ENCODE assay signal across 16 cellular contexts in the genomic region with DNA sequence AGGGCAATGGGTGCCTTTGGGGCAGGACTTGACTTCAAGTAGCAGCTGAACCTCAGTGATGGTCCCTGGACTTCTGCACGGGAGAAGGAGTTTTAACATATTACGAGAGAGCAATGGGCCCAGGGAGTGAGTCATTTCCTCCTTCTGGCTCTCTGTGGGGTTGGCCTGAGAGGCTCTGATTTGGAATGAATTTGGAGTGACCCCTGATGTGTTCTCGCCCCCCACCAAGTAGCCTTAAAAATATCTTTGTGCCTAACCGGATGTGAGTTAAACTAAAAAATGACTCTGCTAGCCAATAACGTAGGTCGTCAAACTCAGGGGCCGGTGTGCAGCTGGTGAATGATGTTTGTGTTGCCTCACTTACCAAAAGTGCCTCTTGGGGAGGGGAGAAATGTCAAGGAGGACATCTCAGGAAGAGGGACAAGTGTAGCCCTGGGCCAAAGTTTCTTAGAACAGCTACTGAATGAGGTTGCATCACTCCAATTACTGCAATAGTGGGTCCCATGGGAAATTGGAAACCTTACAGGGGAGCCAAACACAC.
DNase-seq lines count a peak whose midpoint lies in the region; ATAC-seq and TF ChIP-seq lines count a peak whose summit lies in the region.
"Had no signal": no experiment of that assay in that cellular context is flagged by ENCODE, and none has a peak within 500 bp of the region (broad histone marks: within the 10 kb centered on the region; RNA-seq: fewer than 3 reads in every experiment).

No MANE protein-coding gene starts in this region.

- intact Hi-C loops in PC-3 (cut with micrococcal nuclease): loop anchor here (2.0 to 10.0 kb wide), 5 partner anchors 61 to 719 kb away; no protein-coding TSS in a partner anchor

- no peak for TF ChIP-seq CTCF in BJ (IDR thresholded peaks at IDR 0.05; ENCODE audit: insufficient read depth, low read depth, low read length)
- no peak for TF ChIP-seq CTCF in PC-3 (conservative IDR thresholded peaks at IDR 0.05; ENCODE audit: low read depth, low read length)

- H3K4me3 ChIP-seq in BJ (ENCODE audit: low read depth, low read length) (no peak overlapping the region), PC-3 (ENCODE audit: low read length) (no peak overlapping the region)
- H3K4me3 ChIP-seq: GM23338, vagina had no signal

- H3K27me3 ChIP-seq in BJ (ENCODE audit: control insufficient read depth, insufficient read depth, low read length) (no peaks in the 10 kb centered on the region), PC-3 (ENCODE audit: low read length) (no peaks in the 10 kb centered on the region)
- H3K27me3 ChIP-seq: vagina had no signal

- peak overlapping the region; percentile 73 for H3K9ac ChIP-seq in PC-3 (ENCODE audit: low read length)

- H3K27ac ChIP-seq in PC-3 (ENCODE audit: low read length): peak overlapping the region; percentile 96
- H3K27ac ChIP-seq: vagina, WERI-Rb-1 had no signal

- no TSS peak for BruUV-seq in PC-3 (replicated peaks; lab: Mats Ljungman, UMichigan)

- H3K79me2 ChIP-seq in PC-3 (ENCODE audit: low read length): no peaks in the 10 kb centered on the region

- CTCF ChIA-PET in BJ (lab: Yijun Ruan, JAX) (interaction anchor here (1.9 kb wide), 1 partner anchor 16 kb away, joined by 7 read pairs; no protein-coding TSS in a partner anchor), PC-3 (lab: Charles Lee) (interaction anchor here (0.6 to 1.0 kb wide), 3 partner anchors 142 to 658 kb away, joined by 3 to 14 read pairs (median 3); no protein-coding TSS in a partner anchor)

- H4K20me1 ChIP-seq in PC-3 (ENCODE audit: low read length): no peaks in the 10 kb centered on the region

- no peaks in the 10 kb centered on the region for H3K36me3 ChIP-seq in BJ (ENCODE audit: control insufficient read depth, insufficient read depth, low read length)
- no peaks in the 10 kb centered on the region for H3K36me3 ChIP-seq in PC-3 (ENCODE audit: low read depth, low read length)
- H3K36me3 ChIP-seq: vagina, WERI-Rb-1 had no signal

- no peaks in the 10 kb centered on the region for H3F3A ChIP-seq in PC-3 (ENCODE audit: low read length, unreplicated experiment)

- H3K4me2 ChIP-seq in PC-3 (ENCODE audit: low read length): peak overlapping the region; percentile 32
- H3K4me2 ChIP-seq: GM23338 had no signal

- peak; percentile 68 for ATAC-seq in PC-3
- ATAC-seq: activated naive CD8-positive, alpha-beta T cell treated with anti-CD3 and anti-CD28 coated beads, Interleukin-2, amount 50 U/mL, for 24 hours; effector memory CD8-positive, alpha-beta T cell; stimulated activated effector memory CD8-positive, alpha-beta T cell treated with anti-CD3 and anti-CD28 coated beads, Interleukin-12 subunit alpha, Interleukin-12 subunit beta, amount 100 ng/mL, for 72 hours had no signal

- H3K9me2 ChIP-seq in PC-3 (replicated peaks; ENCODE audit: low read length): no peaks in the 10 kb centered on the region

- peaks cover 37% of the 10 kb centered on the region for H3K4me1 ChIP-seq in PC-3 (ENCODE audit: insufficient read depth, low read length)
- H3K4me1 ChIP-seq: vagina had no signal

- DNase-seq in BJ (ENCODE audit: low read depth) (peak; percentile 24), PC-3 (peak; percentile 71), dermis blood vessel endothelial cell (peak; percentile 13), kidney tubule cell (ENCODE audit: low spot score) (peak; percentile 34), MV-4-11 (lab: John Stamatoyannopoulos, UW) (no peak), NCI-H1105 treated with DMSO at 0.1 percent for 48 hours (lab: John Stamatoyannopoulos, UW) (no peak)
- DNase-seq in activated CD8-positive, alpha-beta memory T cell treated with anti-CD3 and anti-CD28 coated beads, Interleukin-2, amount 50 U/mL, for 48 hours: no peak
- no peak for DNase-seq in activated naive CD4-positive, alpha-beta T cell treated with anti-CD3 and anti-CD28 coated beads, Interleukin-2, amount 50 U/mL, for 16 hours
- DNase-seq: activated naive CD8-positive, alpha-beta T cell treated with anti-CD3 and anti-CD28 coated beads, Interleukin-2, amount 50 U/mL, for 24 hours; effector memory CD8-positive, alpha-beta T cell; RPMI8226; stimulated activated CD4-positive, alpha-beta T cell treated with anti-CD3 and anti-CD28 coated beads, Interleukin-1b, Interleukin-23, amount 100 ng/mL, for 48 hours; WERI-Rb-1 had no signal

- H3K9me3 ChIP-seq in PC-3 (ENCODE audit: low read length): no peaks in the 10 kb centered on the region
- H3K9me3 ChIP-seq: vagina had no signal

- peak overlapping the region; percentile 4; the same call in 1 of the 2 replicates for H2AFZ ChIP-seq in PC-3 (ENCODE audit: low read length)
- H2AFZ ChIP-seq: GM23338 had no signal

- POLR2A ChIA-PET in BJ (lab: Charles Lee) (interaction anchor here (0.5 kb wide), 1 partner anchor 870 kb away, joined by 13 read pairs; no protein-coding TSS in a partner anchor), PC-3 (lab: Charles Lee; ENCODE audit: unreplicated experiment) (interaction anchor here (0.6 to 0.8 kb wide), 2 partner anchors 276 to 357 kb away, joined by 3 to 4 read pairs; no protein-coding TSS in a partner anchor)

Comparison
In these comparisons a context has a peak if more than half of its experiments do, and no peak if none do; other contexts are left out.
1. DNase-seq: peak in BJ (single experiment), PC-3 (single experiment), dermis blood vessel endothelial cell (single experiment) and kidney tubule cell (single experiment); none in activated CD8-positive, alpha-beta memory T cell treated with anti-CD3 and anti-CD28 coated beads, Interleukin-2, amount 50 U/mL, for 48 hours (single experiment), MV-4-11 (single experiment), activated naive CD4-positive, alpha-beta T cell treated with anti-CD3 and anti-CD28 coated beads, Interleukin-2, amount 50 U/mL, for 16 hours (single experiment) and NCI-H1105 treated with DMSO at 0.1 percent for 48 hours (single experiment).